In genomic region chr3:149473314-149473990, GRCh38 we compare ENCODE assay signal across 9 cellular contexts. TPM values are rescaled to one million over a fixed set of nuclear protein-coding genes. Genes with fewer than 3 reads are reported as not detected.
DNase-seq lines count a peak whose midpoint lies in the region; ATAC-seq and TF ChIP-seq lines count a peak whose summit lies in the region.
"Had no signal": no experiment of that assay in that cellular context is flagged by ENCODE, and none has a peak within 500 bp of the region (broad histone marks: within the 10 kb centered on the region; RNA-seq: fewer than 3 reads in every experiment).

No MANE protein-coding gene starts in this region.

- H3K27me3 ChIP-seq in ascending aorta, result no peaks in the 10 kb centered on the region

- H3K4me3 ChIP-seq in ascending aorta, result no peak overlapping the region

- no peaks in the 10 kb centered on the region for H3K36me3 ChIP-seq in ascending aorta

- intact Hi-C loops in ascending aorta (cut with DNase I), result loop anchor here (2.0 to 10.0 kb wide), 4 partner anchors 73 to 519 kb away; partner anchors contain the start of gene HPS3

- H3K27ac ChIP-seq in ascending aorta, result peak overlapping the region; percentile 67 to 72

- DNase-seq in A172 (ENCODE audit: low spot score) (peak; percentile 97), HPDE6-E6E7 (ENCODE audit: extremely low spot score) (peak; percentile 64), ascending aorta (ENCODE audit: low spot score in 2 of 2) (peak; percentile 30 to 88), kidney tubule cell (ENCODE audit: low spot score) (peak; percentile 97), NCI-H2227 treated with DMSO at 0.1 percent for 48 hours (lab: John Stamatoyannopoulos, UW) (no peak), GM13977 (ENCODE audit: low spot score) (no peak)
- DNase-seq in stimulated activated naive CD4-positive, alpha-beta T cell treated with Interleukin-2 at 50 U/mL for 16 hours (lab: John Stamatoyannopoulos, UW), result no peak
- DNase-seq: NCI-H748 treated with DMSO at 0.1 percent for 48 hours had no signal

- no peak for TF ChIP-seq CTCF in ascending aorta (IDR thresholded peaks at IDR 0.05)
- TF ChIP-seq CTCF in GM13977 (IDR thresholded peaks at IDR 0.05; ENCODE audit: extremely low read depth, insufficient read depth, missing control alignments), result no peak

- in situ Hi-C loops in GM13977 (cut with MboI; ENCODE audit: low pct_unique_long_range_greater_than_20kb, low sequenced_read_pairs, unreplicated experiment), result loop anchor here (10.0 kb wide), 1 partner anchor 79 kb away; no protein-coding TSS in a partner anchor

- H3K9me3 ChIP-seq in ascending aorta, result no peaks in the 10 kb centered on the region

- H3K4me1 ChIP-seq in ascending aorta, result peaks cover 6 to 26% of the 10 kb centered on the region in 2 donors

- ATAC-seq in HG03025 (IDR thresholded peaks at IDR 0.05; ENCODE audit: low FRiP score, unreplicated experiment), result no peak

RNA-seq across cellular contexts. Expression of gene TM4SF4, which starts 1.0 kb away (rescaled TPM):
- total RNA-seq in A172 (2014; rRNA removed; shearing (Covaris generic)), result not detected in 2 replicates
- total RNA-seq in ascending aorta, result not detected

Comparison
In these comparisons a context has a peak if more than half of its experiments do, and no peak if none do; other contexts are left out.
1. DNase-seq: peak in A172 (single experiment), HPDE6-E6E7 (single experiment), ascending aorta (2 of 2) and kidney tubule cell (single experiment); none in NCI-H2227 treated with DMSO at 0.1 percent for 48 hours (single experiment), GM13977 (single experiment) and stimulated activated naive CD4-positive, alpha-beta T cell treated with Interleukin-2 at 50 U/mL for 16 hours (single experiment).